1 cellular context compared by ENCODE assay signal in the genomic region with DNA sequence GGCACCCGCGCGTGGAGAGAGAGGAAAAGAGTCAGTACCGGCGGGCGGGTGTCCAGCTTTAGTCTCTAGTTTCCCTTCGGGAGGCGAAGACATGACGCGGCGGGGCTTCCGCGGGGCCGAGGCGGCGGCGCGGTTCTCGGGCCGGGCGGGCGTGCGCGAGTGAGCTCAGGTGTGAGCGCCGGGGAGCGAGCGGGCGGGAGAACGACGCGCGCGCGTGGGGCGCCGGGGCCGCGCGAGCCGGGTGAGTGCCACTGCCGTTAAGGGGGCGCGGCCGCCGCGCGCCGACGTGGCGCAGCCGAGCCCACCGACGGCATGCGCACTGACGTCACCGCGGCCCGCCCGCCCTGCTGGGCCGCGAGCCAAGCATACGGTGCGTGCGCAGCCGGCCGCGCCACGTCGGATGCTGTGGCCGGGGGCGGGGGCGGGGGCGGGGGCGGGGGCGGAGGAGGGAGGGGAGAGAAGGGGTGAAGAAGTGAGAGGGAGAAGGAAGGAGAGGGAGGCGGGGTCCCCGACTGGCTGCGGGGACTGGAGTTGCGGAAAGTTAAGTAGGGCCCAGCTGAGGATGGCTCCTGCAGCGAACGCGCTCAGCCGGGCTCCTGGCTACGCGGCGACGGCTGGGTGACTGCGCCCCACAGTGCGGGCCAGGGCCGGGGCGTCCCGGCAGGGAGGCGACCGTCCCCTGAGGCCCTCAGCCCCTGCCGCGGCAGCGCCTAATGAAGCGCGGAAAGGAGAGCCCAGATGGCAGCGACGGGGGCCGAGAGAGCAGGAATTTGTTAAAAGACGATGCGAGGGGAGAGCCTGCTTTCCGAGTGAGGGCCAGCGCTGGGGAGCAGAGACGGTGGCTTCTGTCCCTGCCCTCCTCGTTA.
A peak's percentile ranks its signal among the peaks of the same experiment; 100 is the strongest.
TF ChIP-seq lines count a peak whose summit lies in the region.

A gene with protein sequence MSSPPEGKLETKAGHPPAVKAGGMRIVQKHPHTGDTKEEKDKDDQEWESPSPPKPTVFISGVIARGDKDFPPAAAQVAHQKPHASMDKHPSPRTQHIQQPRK (minus strand): TSS at position 259 of the 866 bp plus-strand sequence. CDS start 166 bp downstream, at position 93.

TF ChIP-seq in K562, 482 proteins besides CTCF, POLR2A, EP300 and RAD21 (continued from another document and continues in another):
- TF ChIP-seq, protein P1, sequence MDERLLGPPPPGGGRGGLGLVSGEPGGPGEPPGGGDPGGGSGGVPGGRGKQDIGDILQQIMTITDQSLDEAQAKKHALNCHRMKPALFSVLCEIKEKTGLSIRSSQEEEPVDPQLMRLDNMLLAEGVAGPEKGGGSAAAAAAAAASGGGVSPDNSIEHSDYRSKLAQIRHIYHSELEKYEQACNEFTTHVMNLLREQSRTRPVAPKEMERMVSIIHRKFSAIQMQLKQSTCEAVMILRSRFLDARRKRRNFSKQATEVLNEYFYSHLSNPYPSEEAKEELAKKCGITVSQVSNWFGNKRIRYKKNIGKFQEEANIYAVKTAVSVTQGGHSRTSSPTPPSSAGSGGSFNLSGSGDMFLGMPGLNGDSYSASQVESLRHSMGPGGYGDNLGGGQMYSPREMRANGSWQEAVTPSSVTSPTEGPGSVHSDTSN (CRISPR knock-in tag; IDR thresholded peaks at IDR 0.05; ENCODE audit: low read depth) = no peak
- TF ChIP-seq, protein P1 (tag; conservative IDR thresholded peaks at IDR 0.05; ENCODE audit: low read depth) = no peak
- no peak for TF ChIP-seq NFXL1 (CRISPR knock-in tag; IDR thresholded peaks at IDR 0.05)
- TF ChIP-seq WHSC1 (IDR thresholded peaks at IDR 0.05; ENCODE audit: low read length) = no peak
- TF ChIP-seq, protein P2, sequence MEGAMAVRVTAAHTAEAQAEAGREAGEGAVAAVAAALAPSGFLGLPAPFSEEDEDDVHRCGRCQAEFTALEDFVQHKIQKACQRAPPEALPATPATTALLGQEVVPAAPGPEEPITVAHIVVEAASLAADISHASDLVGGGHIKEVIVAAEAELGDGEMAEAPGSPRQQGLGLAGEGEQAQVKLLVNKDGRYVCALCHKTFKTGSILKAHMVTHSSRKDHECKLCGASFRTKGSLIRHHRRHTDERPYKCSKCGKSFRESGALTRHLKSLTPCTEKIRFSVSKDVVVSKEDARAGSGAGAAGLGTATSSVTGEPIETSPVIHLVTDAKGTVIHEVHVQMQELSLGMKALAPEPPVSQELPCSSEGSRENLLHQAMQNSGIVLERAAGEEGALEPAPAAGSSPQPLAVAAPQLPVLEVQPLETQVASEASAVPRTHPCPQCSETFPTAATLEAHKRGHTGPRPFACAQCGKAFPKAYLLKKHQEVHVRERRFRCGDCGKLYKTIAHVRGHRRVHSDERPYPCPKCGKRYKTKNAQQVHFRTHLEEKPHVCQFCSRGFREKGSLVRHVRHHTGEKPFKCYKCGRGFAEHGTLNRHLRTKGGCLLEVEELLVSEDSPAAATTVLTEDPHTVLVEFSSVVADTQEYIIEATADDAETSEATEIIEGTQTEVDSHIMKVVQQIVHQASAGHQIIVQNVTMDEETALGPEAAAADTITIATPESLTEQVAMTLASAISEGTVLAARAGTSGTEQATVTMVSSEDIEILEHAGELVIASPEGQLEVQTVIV (CRISPR knock-in tag; IDR thresholded peaks at IDR 0.05; ENCODE audit: borderline replicate concordance) = 0 out of 2 replicates have a peak, but pooled peaks have one; percentile 26
- TF ChIP-seq RBBP5 (IDR thresholded peaks at IDR 0.05; ENCODE audit: borderline replicate concordance, insufficient read depth, low read length, poor library complexity, severe bottlenecking) = peak; percentile 81
- peak; percentile 88 for TF ChIP-seq RBFOX2 (IDR thresholded peaks at IDR 0.05; ENCODE audit: low read depth, low read length)
- TF ChIP-seq KDM5B (IDR thresholded peaks at IDR 0.05; ENCODE audit: insufficient replicate concordance, low read depth, low read length) = peak; percentile 58
- no peak for TF ChIP-seq FOXJ2 (tag; IDR thresholded peaks at IDR 0.05)
- no peak for TF ChIP-seq ZNF133 (CRISPR knock-in tag; IDR thresholded peaks at IDR 0.05)
- TF ChIP-seq MCM2 (IDR thresholded peaks at IDR 0.05; ENCODE audit: low read depth) = no peak
- no peak for TF ChIP-seq CEBPB (tag; IDR thresholded peaks at IDR 0.05)
- TF ChIP-seq ZNF212 (CRISPR knock-in tag; IDR thresholded peaks at IDR 0.05) = no peak
- TF ChIP-seq ZNF316 (IDR thresholded peaks at IDR 0.05) = no peak
- TF ChIP-seq KLF13 (tag; IDR thresholded peaks at IDR 0.05; ENCODE audit: borderline replicate concordance, low read depth) = no peak
- TF ChIP-seq, protein P3, sequence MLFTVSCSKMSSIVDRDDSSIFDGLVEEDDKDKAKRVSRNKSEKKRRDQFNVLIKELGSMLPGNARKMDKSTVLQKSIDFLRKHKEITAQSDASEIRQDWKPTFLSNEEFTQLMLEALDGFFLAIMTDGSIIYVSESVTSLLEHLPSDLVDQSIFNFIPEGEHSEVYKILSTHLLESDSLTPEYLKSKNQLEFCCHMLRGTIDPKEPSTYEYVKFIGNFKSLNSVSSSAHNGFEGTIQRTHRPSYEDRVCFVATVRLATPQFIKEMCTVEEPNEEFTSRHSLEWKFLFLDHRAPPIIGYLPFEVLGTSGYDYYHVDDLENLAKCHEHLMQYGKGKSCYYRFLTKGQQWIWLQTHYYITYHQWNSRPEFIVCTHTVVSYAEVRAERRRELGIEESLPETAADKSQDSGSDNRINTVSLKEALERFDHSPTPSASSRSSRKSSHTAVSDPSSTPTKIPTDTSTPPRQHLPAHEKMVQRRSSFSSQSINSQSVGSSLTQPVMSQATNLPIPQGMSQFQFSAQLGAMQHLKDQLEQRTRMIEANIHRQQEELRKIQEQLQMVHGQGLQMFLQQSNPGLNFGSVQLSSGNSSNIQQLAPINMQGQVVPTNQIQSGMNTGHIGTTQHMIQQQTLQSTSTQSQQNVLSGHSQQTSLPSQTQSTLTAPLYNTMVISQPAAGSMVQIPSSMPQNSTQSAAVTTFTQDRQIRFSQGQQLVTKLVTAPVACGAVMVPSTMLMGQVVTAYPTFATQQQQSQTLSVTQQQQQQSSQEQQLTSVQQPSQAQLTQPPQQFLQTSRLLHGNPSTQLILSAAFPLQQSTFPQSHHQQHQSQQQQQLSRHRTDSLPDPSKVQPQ (CRISPR knock-in tag; IDR thresholded peaks at IDR 0.05; ENCODE audit: borderline replicate concordance) = no peak
- TF ChIP-seq GTF2F1 (IDR thresholded peaks at IDR 0.05; ENCODE audit: low read depth, low read length) = no peak
- no peak for TF ChIP-seq MTA2 (IDR thresholded peaks at IDR 0.05; ENCODE audit: low read depth)
- no peak for TF ChIP-seq ZC3H8 (IDR thresholded peaks at IDR 0.05)
- peak; percentile 50 for TF ChIP-seq ZNF24 (IDR thresholded peaks at IDR 0.05)
- no peak for TF ChIP-seq RAD51 (IDR thresholded peaks at IDR 0.05; ENCODE audit: borderline replicate concordance, low read depth)
- no peak for TF ChIP-seq ARNT (IDR thresholded peaks at IDR 0.05)
- TF ChIP-seq ZBTB7A (IDR thresholded peaks at IDR 0.05; ENCODE audit: borderline replicate concordance, control insufficient read depth, low read depth, low read length) = peak; percentile 76; the same call in 1 of the 2 replicates
- no peak for TF ChIP-seq PHTF2 (CRISPR knock-in tag; IDR thresholded peaks at IDR 0.05)
- no peak for TF ChIP-seq TARDBP (IDR thresholded peaks at IDR 0.05)
- TF ChIP-seq, protein P4, sequence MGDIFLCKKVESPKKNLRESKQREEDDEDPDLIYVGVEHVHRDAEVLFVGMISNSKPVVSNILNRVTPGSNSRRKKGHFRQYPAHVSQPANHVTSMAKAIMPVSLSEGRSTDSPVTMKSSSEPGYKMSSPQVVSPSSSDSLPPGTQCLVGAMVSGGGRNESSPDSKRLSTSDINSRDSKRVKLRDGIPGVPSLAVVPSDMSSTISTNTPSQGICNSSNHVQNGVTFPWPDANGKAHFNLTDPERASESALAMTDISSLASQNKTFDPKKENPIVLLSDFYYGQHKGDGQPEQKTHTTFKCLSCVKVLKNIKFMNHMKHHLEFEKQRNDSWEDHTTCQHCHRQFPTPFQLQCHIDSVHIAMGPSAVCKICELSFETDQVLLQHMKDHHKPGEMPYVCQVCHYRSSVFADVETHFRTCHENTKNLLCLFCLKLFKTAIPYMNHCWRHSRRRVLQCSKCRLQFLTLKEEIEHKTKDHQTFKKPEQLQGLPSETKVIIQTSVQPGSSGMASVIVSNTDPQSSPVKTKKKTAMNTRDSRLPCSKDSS (IDR thresholded peaks at IDR 0.05; ENCODE audit: low read depth, partially characterized antibody) = no peak
- TF ChIP-seq, protein P5, sequence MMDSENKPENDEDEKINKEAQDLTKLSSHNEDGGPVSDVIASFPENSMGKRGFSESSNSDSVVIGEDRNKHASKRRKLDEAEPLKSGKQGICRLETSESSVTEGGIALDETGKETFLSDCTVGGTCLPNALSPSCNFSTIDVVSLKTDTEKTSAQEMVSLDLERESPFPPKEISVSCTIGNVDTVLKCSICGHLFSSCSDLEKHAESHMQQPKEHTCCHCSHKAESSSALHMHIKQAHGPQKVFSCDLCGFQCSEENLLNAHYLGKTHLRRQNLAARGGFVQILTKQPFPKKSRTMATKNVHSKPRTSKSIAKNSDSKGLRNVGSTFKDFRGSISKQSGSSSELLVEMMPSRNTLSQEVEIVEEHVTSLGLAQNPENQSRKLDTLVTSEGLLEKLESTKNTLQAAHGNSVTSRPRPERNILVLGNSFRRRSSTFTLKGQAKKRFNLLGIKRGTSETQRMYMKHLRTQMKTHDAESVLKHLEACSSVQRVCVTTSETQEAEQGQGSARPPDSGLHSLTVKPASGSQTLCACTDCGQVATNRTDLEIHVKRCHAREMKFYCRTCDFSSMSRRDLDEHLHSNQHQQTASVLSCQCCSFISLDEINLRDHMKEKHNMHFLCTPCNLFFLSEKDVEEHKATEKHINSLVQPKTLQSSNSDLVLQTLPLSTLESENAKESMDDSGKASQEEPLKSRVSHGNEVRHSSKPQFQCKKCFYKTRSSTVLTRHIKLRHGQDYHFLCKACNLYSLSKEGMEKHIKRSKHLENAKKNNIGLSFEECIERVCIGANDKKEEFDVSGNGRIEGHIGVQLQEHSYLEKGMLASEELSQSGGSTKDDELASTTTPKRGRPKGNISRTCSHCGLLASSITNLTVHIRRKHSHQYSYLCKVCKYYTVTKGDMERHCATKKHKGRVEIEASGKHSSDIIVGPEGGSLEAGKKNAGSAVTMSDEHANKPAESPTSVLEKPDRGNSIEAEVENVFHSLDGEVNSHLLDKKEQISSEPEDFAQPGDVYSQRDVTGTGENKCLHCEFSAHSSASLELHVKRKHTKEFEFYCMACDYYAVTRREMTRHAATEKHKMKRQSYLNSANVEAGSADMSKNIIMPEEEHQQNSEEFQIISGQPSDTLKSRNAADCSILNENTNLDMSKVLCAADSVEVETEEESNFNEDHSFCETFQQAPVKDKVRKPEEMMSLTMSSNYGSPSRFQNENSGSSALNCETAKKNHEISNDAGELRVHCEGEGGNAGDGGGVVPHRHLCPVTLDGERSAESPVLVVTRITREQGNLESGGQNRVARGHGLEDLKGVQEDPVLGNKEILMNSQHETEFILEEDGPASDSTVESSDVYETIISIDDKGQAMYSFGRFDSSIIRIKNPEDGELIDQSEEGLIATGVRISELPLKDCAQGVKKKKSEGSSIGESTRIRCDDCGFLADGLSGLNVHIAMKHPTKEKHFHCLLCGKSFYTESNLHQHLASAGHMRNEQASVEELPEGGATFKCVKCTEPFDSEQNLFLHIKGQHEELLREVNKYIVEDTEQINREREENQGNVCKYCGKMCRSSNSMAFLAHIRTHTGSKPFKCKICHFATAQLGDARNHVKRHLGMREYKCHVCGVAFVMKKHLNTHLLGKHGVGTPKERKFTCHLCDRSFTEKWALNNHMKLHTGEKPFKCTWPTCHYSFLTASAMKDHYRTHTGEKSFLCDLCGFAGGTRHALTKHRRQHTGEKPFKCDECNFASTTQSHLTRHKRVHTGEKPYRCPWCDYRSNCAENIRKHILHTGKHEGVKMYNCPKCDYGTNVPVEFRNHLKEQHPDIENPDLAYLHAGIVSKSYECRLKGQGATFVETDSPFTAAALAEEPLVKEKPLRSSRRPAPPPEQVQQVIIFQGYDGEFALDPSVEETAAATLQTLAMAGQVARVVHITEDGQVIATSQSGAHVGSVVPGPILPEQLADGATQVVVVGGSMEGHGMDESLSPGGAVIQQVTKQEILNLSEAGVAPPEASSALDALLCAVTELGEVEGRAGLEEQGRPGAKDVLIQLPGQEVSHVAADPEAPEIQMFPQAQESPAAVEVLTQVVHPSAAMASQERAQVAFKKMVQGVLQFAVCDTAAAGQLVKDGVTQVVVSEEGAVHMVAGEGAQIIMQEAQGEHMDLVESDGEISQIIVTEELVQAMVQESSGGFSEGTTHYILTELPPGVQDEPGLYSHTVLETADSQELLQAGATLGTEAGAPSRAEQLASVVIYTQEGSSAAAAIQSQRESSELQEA (IDR thresholded peaks at IDR 0.05; ENCODE audit: low read depth) = peak; percentile 68; the same call in 1 of the 2 replicates
- peak; percentile 51; the same call in 1 of the 2 replicates for TF ChIP-seq ZNF644 (tag; IDR thresholded peaks at IDR 0.05; ENCODE audit: low read depth)
- TF ChIP-seq POLR2AphosphoS2 (IDR thresholded peaks at IDR 0.05; ENCODE audit: low read length) = no peak
- TF ChIP-seq ZNF696 (CRISPR knock-in tag; conservative IDR thresholded peaks at IDR 0.05) = no peak
- peak; percentile 87 for TF ChIP-seq RB1 (IDR thresholded peaks at IDR 0.05; ENCODE audit: low read depth)
- TF ChIP-seq NCOA6 (IDR thresholded peaks at IDR 0.05) = 0 out of 2 replicates have a peak, but pooled peaks have one; percentile 3
- no peak for TF ChIP-seq TCF3 (CRISPR knock-in tag; IDR thresholded peaks at IDR 0.05)
- no peak for TF ChIP-seq ZKSCAN1 (IDR thresholded peaks at IDR 0.05; ENCODE audit: low read depth, low read length)
- TF ChIP-seq, protein P6, sequence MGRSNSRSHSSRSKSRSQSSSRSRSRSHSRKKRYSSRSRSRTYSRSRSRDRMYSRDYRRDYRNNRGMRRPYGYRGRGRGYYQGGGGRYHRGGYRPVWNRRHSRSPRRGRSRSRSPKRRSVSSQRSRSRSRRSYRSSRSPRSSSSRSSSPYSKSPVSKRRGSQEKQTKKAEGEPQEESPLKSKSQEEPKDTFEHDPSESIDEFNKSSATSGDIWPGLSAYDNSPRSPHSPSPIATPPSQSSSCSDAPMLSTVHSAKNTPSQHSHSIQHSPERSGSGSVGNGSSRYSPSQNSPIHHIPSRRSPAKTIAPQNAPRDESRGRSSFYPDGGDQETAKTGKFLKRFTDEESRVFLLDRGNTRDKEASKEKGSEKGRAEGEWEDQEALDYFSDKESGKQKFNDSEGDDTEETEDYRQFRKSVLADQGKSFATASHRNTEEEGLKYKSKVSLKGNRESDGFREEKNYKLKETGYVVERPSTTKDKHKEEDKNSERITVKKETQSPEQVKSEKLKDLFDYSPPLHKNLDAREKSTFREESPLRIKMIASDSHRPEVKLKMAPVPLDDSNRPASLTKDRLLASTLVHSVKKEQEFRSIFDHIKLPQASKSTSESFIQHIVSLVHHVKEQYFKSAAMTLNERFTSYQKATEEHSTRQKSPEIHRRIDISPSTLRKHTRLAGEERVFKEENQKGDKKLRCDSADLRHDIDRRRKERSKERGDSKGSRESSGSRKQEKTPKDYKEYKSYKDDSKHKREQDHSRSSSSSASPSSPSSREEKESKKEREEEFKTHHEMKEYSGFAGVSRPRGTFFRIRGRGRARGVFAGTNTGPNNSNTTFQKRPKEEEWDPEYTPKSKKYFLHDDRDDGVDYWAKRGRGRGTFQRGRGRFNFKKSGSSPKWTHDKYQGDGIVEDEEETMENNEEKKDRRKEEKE (IDR thresholded peaks at IDR 0.05; ENCODE audit: borderline replicate concordance in 1 of 2, control insufficient read depth in 1 of 2, low read depth in 2 of 2, low read length in 1 of 2) = no peak
- peak; percentile 81; the same call in 1 of the 2 replicates for TF ChIP-seq POLR2H (tag; IDR thresholded peaks at IDR 0.05; ENCODE audit: low read depth)
